In genomic region chr5:7794823-7795222, GRCh38 we compare ENCODE assay signal across 1 cellular context.
TF ChIP-seq lines count a peak whose summit lies in the region.

No MANE protein-coding gene starts in this region.

TF ChIP-seq in GM23338, 12 proteins besides CTCF, POLR2A, EP300 and RAD21 (continued from another document):
- no peak for TF ChIP-seq ZNF462 (CRISPR knock-in tag; IDR thresholded peaks at IDR 0.05)
- no peak for TF ChIP-seq ZNF331 (CRISPR knock-in tag; IDR thresholded peaks at IDR 0.05; ENCODE audit: low read depth)
- TF ChIP-seq CREB1 (CRISPR knock-in tag; IDR thresholded peaks at IDR 0.05; ENCODE audit: low read depth), result no peak
- no peak for TF ChIP-seq POLR2AphosphoS5 (IDR thresholded peaks at IDR 0.05; ENCODE audit: low read depth)
- TF ChIP-seq REST (IDR thresholded peaks at IDR 0.05; ENCODE audit: unreplicated experiment), result no peak
- no peak for TF ChIP-seq NANOG (IDR thresholded peaks at IDR 0.05; ENCODE audit: borderline replicate concordance)
- TF ChIP-seq STAT1 (IDR thresholded peaks at IDR 0.05; ENCODE audit: unreplicated experiment), result no peak
- TF ChIP-seq JUNB (IDR thresholded peaks at IDR 0.05; ENCODE audit: unreplicated experiment), result no peak
- TF ChIP-seq ETS1 (IDR thresholded peaks at IDR 0.05), result no peak
- no peak for TF ChIP-seq EZH2phosphoT487 (IDR thresholded peaks at IDR 0.05; ENCODE audit: unreplicated experiment)
- TF ChIP-seq EZH2 (IDR thresholded peaks at IDR 0.05; ENCODE audit: low read depth, unreplicated experiment), result no peak
